ENCODE assay signal across 1 cellular context in the genomic region with DNA sequence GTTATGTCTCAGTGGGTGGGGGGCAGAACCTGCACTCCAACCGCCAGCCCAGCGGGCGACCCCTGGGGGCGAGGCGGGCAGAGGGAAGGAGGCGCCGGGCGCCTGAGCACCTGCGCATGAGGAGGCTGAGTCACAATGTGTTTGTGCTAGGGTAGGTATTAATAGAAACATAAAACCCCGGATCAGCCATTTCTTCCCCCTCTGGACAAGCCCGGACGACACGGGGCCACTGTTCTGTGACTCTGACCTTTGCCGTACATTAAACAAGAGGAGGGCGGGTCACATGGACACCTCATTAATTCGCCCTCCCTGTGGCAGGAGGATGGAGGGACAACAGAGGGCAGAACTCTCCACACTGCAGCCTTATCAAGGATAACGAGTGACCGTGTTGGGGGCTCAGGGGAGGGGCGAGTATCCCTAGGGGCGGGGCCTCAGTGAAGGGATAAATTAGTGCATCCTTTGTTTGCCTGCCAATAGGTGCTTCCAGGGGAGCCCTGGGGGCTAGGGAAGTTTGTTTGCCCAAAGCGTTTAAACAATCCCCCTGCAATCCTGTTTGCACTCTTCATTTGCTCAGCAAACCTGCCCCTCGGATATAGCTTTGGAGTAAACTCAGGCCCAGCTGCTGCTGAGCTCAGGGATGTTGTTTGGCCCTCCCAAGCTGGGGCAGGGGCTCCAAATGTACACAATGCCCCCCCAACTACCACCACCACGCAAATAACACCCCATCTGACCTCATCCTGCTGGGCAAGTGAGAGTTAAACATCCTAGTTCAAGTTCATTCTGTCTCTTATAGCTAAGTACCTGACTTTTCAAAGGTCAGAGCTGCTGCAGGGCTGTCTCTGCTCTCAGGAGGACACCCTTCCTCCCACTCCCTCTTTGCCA.
TF ChIP-seq lines count a peak whose summit lies in the region.

No MANE protein-coding gene starts in this region.

TF ChIP-seq in HepG2, 621 proteins besides CTCF, POLR2A, EP300 and RAD21 (continued from another document and continues in another):
- TF ChIP-seq, protein P1, sequence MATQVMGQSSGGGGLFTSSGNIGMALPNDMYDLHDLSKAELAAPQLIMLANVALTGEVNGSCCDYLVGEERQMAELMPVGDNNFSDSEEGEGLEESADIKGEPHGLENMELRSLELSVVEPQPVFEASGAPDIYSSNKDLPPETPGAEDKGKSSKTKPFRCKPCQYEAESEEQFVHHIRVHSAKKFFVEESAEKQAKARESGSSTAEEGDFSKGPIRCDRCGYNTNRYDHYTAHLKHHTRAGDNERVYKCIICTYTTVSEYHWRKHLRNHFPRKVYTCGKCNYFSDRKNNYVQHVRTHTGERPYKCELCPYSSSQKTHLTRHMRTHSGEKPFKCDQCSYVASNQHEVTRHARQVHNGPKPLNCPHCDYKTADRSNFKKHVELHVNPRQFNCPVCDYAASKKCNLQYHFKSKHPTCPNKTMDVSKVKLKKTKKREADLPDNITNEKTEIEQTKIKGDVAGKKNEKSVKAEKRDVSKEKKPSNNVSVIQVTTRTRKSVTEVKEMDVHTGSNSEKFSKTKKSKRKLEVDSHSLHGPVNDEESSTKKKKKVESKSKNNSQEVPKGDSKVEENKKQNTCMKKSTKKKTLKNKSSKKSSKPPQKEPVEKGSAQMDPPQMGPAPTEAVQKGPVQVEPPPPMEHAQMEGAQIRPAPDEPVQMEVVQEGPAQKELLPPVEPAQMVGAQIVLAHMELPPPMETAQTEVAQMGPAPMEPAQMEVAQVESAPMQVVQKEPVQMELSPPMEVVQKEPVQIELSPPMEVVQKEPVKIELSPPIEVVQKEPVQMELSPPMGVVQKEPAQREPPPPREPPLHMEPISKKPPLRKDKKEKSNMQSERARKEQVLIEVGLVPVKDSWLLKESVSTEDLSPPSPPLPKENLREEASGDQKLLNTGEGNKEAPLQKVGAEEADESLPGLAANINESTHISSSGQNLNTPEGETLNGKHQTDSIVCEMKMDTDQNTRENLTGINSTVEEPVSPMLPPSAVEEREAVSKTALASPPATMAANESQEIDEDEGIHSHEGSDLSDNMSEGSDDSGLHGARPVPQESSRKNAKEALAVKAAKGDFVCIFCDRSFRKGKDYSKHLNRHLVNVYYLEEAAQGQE (IDR thresholded peaks at IDR 0.05; ENCODE audit: borderline replicate concordance in 1 of 2, low read depth in 1 of 2, low read length in 2 of 2), result peak in 1 of 2 experiments; percentile 79; a peak in 2 of 4 replicates
- TF ChIP-seq ZNF331 (CRISPR knock-in tag; IDR thresholded peaks at IDR 0.05) (0 out of 2 replicates have a peak, but pooled peaks have one; percentile 10), ZNF549 (CRISPR knock-in tag; IDR thresholded peaks at IDR 0.05) (no peak), HNRNPK (IDR thresholded peaks at IDR 0.05; ENCODE audit: low read depth, low read length, poor library complexity, severe bottlenecking) (no peak), ARID2 (CRISPR knock-in tag; IDR thresholded peaks at IDR 0.05; ENCODE audit: borderline replicate concordance) (no peak), GTF2F1 (IDR thresholded peaks at IDR 0.05; ENCODE audit: low read length) (no peak), ZNF775 (CRISPR knock-in tag; IDR thresholded peaks at IDR 0.05; ENCODE audit: borderline replicate concordance) (no peak), ETV6 (CRISPR knock-in tag; conservative IDR thresholded peaks at IDR 0.05) (no peak), ZNF496 (CRISPR knock-in tag; IDR thresholded peaks at IDR 0.05; ENCODE audit: insufficient replicate concordance) (no peak), ZNF121 (CRISPR knock-in tag; IDR thresholded peaks at IDR 0.05) (peak; percentile 26; the same call in 1 of the 2 replicates), ATF7 (IDR thresholded peaks at IDR 0.05) (0 out of 2 replicates have a peak, but pooled peaks have one; percentile 10), ATF7 (CRISPR knock-in tag; IDR thresholded peaks at IDR 0.05) (peak; percentile 69; the same call in 1 of the 2 replicates), ZBTB1 (CRISPR knock-in tag; IDR thresholded peaks at IDR 0.05; ENCODE audit: borderline replicate concordance) (no peak), HIVEP1 (CRISPR knock-in tag; IDR thresholded peaks at IDR 0.05) (peak; percentile 85), MTA1 (CRISPR knock-in tag; IDR thresholded peaks at IDR 0.05; ENCODE audit: borderline replicate concordance) (peak; percentile 80), JUNB (CRISPR knock-in tag; IDR thresholded peaks at IDR 0.05; ENCODE audit: borderline replicate concordance) (no peak), TRIM24 (CRISPR knock-in tag; IDR thresholded peaks at IDR 0.05) (no peak), TEAD2 (CRISPR knock-in tag; IDR thresholded peaks at IDR 0.05) (no peak), JUN (CRISPR knock-in tag; IDR thresholded peaks at IDR 0.05) (peak; percentile 65; the same call in 1 of the 2 replicates), ZNF615 (CRISPR knock-in tag; IDR thresholded peaks at IDR 0.05; ENCODE audit: borderline replicate concordance) (no peak), ZNF788 (CRISPR knock-in tag; IDR thresholded peaks at IDR 0.05; ENCODE audit: borderline replicate concordance) (no peak; the same call in 1 of the 2 replicates), KMT2B (CRISPR knock-in tag; IDR thresholded peaks at IDR 0.05) (no peak; the same call in 1 of the 2 replicates), KLF12 (CRISPR knock-in tag; IDR thresholded peaks at IDR 0.05; ENCODE audit: borderline replicate concordance) (peak; percentile 67; the same call in 1 of the 2 replicates), RFXANK (CRISPR knock-in tag; IDR thresholded peaks at IDR 0.05) (no peak), ZNF776 (CRISPR knock-in tag; IDR thresholded peaks at IDR 0.05) (peak; percentile 65; the same call in 1 of the 2 replicates), ZNF670 (CRISPR knock-in tag; IDR thresholded peaks at IDR 0.05; ENCODE audit: borderline replicate concordance) (no peak), HOXA7 (CRISPR knock-in tag; IDR thresholded peaks at IDR 0.05) (no peak), ZNF430 (CRISPR knock-in tag; IDR thresholded peaks at IDR 0.05) (peak; percentile 58), NPAS2 (CRISPR knock-in tag; IDR thresholded peaks at IDR 0.05; ENCODE audit: borderline replicate concordance) (no peak), ZFP36L1 (CRISPR knock-in tag; IDR thresholded peaks at IDR 0.05) (no peak), ZNF367 (CRISPR knock-in tag; IDR thresholded peaks at IDR 0.05; ENCODE audit: borderline replicate concordance) (no peak)
- TF ChIP-seq, protein P2, sequence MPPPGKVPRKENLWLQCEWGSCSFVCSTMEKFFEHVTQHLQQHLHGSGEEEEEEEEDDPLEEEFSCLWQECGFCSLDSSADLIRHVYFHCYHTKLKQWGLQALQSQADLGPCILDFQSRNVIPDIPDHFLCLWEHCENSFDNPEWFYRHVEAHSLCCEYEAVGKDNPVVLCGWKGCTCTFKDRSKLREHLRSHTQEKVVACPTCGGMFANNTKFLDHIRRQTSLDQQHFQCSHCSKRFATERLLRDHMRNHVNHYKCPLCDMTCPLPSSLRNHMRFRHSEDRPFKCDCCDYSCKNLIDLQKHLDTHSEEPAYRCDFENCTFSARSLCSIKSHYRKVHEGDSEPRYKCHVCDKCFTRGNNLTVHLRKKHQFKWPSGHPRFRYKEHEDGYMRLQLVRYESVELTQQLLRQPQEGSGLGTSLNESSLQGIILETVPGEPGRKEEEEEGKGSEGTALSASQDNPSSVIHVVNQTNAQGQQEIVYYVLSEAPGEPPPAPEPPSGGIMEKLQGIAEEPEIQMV (CRISPR knock-in tag; IDR thresholded peaks at IDR 0.05; ENCODE audit: low read depth), result 0 out of 2 replicates have a peak, but pooled peaks have one; percentile 56
- TF ChIP-seq, protein P3, sequence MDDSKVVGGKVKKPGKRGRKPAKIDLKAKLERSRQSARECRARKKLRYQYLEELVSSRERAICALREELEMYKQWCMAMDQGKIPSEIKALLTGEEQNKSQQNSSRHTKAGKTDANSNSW (CRISPR knock-in tag; IDR thresholded peaks at IDR 0.05; ENCODE audit: borderline replicate concordance), result no peak
- TF ChIP-seq, protein P4, sequence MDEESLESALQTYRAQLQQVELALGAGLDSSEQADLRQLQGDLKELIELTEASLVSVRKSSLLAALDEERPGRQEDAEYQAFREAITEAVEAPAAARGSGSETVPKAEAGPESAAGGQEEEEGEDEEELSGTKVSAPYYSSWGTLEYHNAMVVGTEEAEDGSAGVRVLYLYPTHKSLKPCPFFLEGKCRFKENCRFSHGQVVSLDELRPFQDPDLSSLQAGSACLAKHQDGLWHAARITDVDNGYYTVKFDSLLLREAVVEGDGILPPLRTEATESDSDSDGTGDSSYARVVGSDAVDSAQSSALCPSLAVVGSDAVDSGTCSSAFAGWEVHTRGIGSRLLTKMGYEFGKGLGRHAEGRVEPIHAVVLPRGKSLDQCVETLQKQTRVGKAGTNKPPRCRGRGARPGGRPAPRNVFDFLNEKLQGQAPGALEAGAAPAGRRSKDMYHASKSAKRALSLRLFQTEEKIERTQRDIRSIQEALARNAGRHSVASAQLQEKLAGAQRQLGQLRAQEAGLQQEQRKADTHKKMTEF (CRISPR knock-in tag; IDR thresholded peaks at IDR 0.05), result no peak; the same call in 1 of the 2 replicates
- TF ChIP-seq, protein P5, sequence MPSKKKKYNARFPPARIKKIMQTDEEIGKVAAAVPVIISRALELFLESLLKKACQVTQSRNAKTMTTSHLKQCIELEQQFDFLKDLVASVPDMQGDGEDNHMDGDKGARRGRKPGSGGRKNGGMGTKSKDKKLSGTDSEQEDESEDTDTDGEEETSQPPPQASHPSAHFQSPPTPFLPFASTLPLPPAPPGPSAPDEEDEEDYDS (CRISPR knock-in tag; IDR thresholded peaks at IDR 0.05), result no peak
- TF ChIP-seq, protein P6, sequence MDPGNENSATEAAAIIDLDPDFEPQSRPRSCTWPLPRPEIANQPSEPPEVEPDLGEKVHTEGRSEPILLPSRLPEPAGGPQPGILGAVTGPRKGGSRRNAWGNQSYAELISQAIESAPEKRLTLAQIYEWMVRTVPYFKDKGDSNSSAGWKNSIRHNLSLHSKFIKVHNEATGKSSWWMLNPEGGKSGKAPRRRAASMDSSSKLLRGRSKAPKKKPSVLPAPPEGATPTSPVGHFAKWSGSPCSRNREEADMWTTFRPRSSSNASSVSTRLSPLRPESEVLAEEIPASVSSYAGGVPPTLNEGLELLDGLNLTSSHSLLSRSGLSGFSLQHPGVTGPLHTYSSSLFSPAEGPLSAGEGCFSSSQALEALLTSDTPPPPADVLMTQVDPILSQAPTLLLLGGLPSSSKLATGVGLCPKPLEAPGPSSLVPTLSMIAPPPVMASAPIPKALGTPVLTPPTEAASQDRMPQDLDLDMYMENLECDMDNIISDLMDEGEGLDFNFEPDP (CRISPR knock-in tag; conservative IDR thresholded peaks at IDR 0.05), result no peak
- TF ChIP-seq, protein P7, sequence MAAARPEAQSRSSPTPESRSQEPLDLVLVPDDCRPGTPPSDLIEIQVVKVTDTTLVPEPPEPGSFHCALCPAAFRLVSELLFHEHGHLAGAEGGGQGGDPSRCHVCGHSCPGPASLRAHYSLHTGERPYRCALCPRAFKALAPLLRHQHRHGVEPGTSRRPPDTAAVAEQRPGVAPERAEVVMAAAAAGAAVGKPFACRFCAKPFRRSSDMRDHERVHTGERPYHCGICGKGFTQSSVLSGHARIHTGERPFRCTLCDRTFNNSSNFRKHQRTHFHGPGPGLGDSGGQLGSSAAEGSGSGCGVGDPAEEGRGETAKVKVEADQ (CRISPR knock-in tag; IDR thresholded peaks at IDR 0.05; ENCODE audit: borderline replicate concordance), result peak; percentile 85; the same call in 1 of the 2 replicates
- TF ChIP-seq, protein P8, sequence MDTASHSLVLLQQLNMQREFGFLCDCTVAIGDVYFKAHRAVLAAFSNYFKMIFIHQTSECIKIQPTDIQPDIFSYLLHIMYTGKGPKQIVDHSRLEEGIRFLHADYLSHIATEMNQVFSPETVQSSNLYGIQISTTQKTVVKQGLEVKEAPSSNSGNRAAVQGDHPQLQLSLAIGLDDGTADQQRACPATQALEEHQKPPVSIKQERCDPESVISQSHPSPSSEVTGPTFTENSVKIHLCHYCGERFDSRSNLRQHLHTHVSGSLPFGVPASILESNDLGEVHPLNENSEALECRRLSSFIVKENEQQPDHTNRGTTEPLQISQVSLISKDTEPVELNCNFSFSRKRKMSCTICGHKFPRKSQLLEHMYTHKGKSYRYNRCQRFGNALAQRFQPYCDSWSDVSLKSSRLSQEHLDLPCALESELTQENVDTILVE (CRISPR knock-in tag; IDR thresholded peaks at IDR 0.05), result no peak
- TF ChIP-seq, protein P9, sequence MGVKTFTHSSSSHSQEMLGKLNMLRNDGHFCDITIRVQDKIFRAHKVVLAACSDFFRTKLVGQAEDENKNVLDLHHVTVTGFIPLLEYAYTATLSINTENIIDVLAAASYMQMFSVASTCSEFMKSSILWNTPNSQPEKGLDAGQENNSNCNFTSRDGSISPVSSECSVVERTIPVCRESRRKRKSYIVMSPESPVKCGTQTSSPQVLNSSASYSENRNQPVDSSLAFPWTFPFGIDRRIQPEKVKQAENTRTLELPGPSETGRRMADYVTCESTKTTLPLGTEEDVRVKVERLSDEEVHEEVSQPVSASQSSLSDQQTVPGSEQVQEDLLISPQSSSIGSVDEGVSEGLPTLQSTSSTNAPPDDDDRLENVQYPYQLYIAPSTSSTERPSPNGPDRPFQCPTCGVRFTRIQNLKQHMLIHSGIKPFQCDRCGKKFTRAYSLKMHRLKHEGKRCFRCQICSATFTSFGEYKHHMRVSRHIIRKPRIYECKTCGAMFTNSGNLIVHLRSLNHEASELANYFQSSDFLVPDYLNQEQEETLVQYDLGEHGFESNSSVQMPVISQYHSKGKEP (CRISPR knock-in tag; IDR thresholded peaks at IDR 0.05), result no peak
- TF ChIP-seq, protein P10, sequence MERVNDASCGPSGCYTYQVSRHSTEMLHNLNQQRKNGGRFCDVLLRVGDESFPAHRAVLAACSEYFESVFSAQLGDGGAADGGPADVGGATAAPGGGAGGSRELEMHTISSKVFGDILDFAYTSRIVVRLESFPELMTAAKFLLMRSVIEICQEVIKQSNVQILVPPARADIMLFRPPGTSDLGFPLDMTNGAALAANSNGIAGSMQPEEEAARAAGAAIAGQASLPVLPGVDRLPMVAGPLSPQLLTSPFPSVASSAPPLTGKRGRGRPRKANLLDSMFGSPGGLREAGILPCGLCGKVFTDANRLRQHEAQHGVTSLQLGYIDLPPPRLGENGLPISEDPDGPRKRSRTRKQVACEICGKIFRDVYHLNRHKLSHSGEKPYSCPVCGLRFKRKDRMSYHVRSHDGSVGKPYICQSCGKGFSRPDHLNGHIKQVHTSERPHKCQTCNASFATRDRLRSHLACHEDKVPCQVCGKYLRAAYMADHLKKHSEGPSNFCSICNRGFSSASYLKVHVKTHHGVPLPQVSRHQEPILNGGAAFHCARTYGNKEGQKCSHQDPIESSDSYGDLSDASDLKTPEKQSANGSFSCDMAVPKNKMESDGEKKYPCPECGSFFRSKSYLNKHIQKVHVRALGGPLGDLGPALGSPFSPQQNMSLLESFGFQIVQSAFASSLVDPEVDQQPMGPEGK (CRISPR knock-in tag; IDR thresholded peaks at IDR 0.05), result peak; percentile 100; the same call in 1 of the 2 replicates
- TF ChIP-seq, protein P11, sequence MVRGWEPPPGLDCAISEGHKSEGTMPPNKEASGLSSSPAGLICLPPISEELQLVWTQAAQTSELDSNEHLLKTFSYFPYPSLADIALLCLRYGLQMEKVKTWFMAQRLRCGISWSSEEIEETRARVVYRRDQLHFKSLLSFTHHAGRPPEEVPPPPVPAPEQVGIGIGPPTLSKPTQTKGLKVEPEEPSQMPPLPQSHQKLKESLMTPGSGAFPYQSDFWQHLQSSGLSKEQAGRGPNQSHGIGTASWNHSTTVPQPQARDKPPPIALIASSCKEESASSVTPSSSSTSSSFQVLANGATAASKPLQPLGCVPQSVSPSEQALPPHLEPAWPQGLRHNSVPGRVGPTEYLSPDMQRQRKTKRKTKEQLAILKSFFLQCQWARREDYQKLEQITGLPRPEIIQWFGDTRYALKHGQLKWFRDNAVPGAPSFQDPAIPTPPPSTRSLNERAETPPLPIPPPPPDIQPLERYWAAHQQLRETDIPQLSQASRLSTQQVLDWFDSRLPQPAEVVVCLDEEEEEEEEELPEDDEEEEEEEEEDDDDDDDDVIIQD (CRISPR knock-in tag; IDR thresholded peaks at IDR 0.05; ENCODE audit: low read depth), result no peak
